8 cellular contexts compared by ENCODE assay signal in genomic region chr11:117180020-117180419, GRCh38. TPM values are rescaled to one million over a fixed set of nuclear protein-coding genes. Genes with fewer than 3 reads are reported as not detected.
DNase-seq lines count a peak whose midpoint lies in the region; ATAC-seq, FAIRE-seq and TF ChIP-seq lines count a peak whose summit lies in the region.

No MANE protein-coding gene starts in this region.

- H4K20me1 ChIP-seq in astrocyte (ENCODE audit: insufficient read depth, low read length): no peaks in the 10 kb centered on the region

- POLR2A ChIA-PET in A673 (lab: Charles Lee; ENCODE audit: low non-redundant PET): interaction anchor here (0.6 kb wide), 1 partner anchor 314 kb away, joined by 3 read pairs; no protein-coding TSS in a partner anchor

- BruUV-seq in A673 (replicated peaks; lab: Mats Ljungman, UMichigan): no TSS peak

- H3K9me3 ChIP-seq in A673 (ENCODE audit: low read depth, low read length, poor library complexity, severe bottlenecking): no peaks in the 10 kb centered on the region
- no peaks in the 10 kb centered on the region for H3K9me3 ChIP-seq in HAP-1
- H3K9me3 ChIP-seq in astrocyte (ENCODE audit: insufficient read depth, low read depth, low read length): no peaks in the 10 kb centered on the region
- no peaks in the 10 kb centered on the region for H3K9me3 ChIP-seq in lung (ENCODE audit: control insufficient read depth in 2 of 2, insufficient read depth in 1 of 2, low read length in 1 of 2)

- peak overlapping the region; percentile 85 for H3K9ac ChIP-seq in astrocyte (ENCODE audit: low read length)

- H3K36me3 ChIP-seq in A673 (ENCODE audit: insufficient read depth, low read length, poor library complexity, severe bottlenecking): no peaks in the 10 kb centered on the region
- peaks cover 3% of the 10 kb centered on the region for H3K36me3 ChIP-seq in HAP-1 (replicated peaks)
- peaks cover 9% of the 10 kb centered on the region for H3K36me3 ChIP-seq in astrocyte (ENCODE audit: insufficient read depth, low read length)
- H3K36me3 ChIP-seq in lung (ENCODE audit: control insufficient read depth in 2 of 2, insufficient read depth in 2 of 2, low read length in 2 of 2): peaks cover 6 to 15% of the 10 kb centered on the region in 2 donors
- H3K36me3 ChIP-seq in urinary bladder (ENCODE audit: insufficient read depth): no peaks in the 10 kb centered on the region

- H3K27ac Mint-ChIP-seq in astrocyte (ENCODE audit: unreplicated experiment): peak overlapping the region; percentile 90

- intact Hi-C loops in A673 (cut with micrococcal nuclease; ENCODE audit: unreplicated experiment): no loop called here

- no peaks in the 10 kb centered on the region for H3K27me3 ChIP-seq in A673 (replicated peaks; ENCODE audit: insufficient read depth, low read depth, low read length, poor library complexity)
- no peaks in the 10 kb centered on the region for H3K27me3 ChIP-seq in HAP-1 (ENCODE audit: low read depth)
- H3K27me3 ChIP-seq in astrocyte (ENCODE audit: insufficient read depth, low read length): no peaks in the 10 kb centered on the region
- no peaks in the 10 kb centered on the region for H3K27me3 ChIP-seq in lung (ENCODE audit: control insufficient read depth, insufficient read depth)

- H3K36me3 Mint-ChIP-seq in astrocyte (ENCODE audit: low read depth, unreplicated experiment): peaks cover 22% of the 10 kb centered on the region

- H2AFZ ChIP-seq in astrocyte (ENCODE audit: low read depth, low read length): no peak overlapping the region

- peaks cover 12% of the 10 kb centered on the region for H3K4me1 Mint-ChIP-seq in astrocyte (ENCODE audit: low read depth, unreplicated experiment)

- H3K79me2 ChIP-seq in astrocyte (ENCODE audit: insufficient read depth, low read length): peaks cover 4% of the 10 kb centered on the region

- H3K4me1 ChIP-seq in A673 (ENCODE audit: insufficient read depth, low read length, poor library complexity, severe bottlenecking) (peaks cover 29% of the 10 kb centered on the region), HAP-1 (peaks cover 20% of the 10 kb centered on the region), astrocyte (ENCODE audit: insufficient read depth, low read length) (peaks cover 28% of the 10 kb centered on the region), lung (ENCODE audit: control insufficient read depth in 2 of 2, insufficient read depth in 2 of 2, low read length in 2 of 2) (peaks cover 10 to 23% of the 10 kb centered on the region in 2 donors), urinary bladder (ENCODE audit: insufficient read depth) (no peaks in the 10 kb centered on the region)

- peak overlapping the region; percentile 98 for H3K4me2 ChIP-seq in astrocyte (ENCODE audit: low read length)

- FAIRE-seq in astrocyte (lab: Jason Lieb, UNC): no peak

- no peak for ATAC-seq in lung (ENCODE audit: insufficient read depth, low FRiP score)

- WGBS in lung, 2 donors: 19 to 46% methylated on average over 4 of the region's 4 CpGs
- WGBS in urinary bladder: 12% methylated on average over 4 of the region's 4 CpGs

- peak overlapping the region; percentile 93 for H3K4me3 Mint-ChIP-seq in astrocyte (ENCODE audit: unreplicated experiment)

- no peaks in the 10 kb centered on the region for H3K9me3 Mint-ChIP-seq in astrocyte (ENCODE audit: unreplicated experiment)

- no peaks in the 10 kb centered on the region for H3K27me3 Mint-ChIP-seq in astrocyte (ENCODE audit: low read depth, unreplicated experiment)

- TF ChIP-seq CTCF in A673 (conservative IDR thresholded peaks at IDR 0.05; ENCODE audit: low read depth, low read length) (no peak), astrocyte (IDR thresholded peaks at IDR 0.05; ENCODE audit: insufficient read depth, low read depth, low read length) (no peak), lung (IDR thresholded peaks at IDR 0.05; ENCODE audit: control extremely low read depth, extremely low read depth) (no peak)

- in situ Hi-C loops in HAP-1 (cut with MboI; ENCODE audit: low sequenced_read_pairs): no loop called here

- H3K27ac ChIP-seq in A673 (ENCODE audit: low read depth, low read length, poor library complexity, severe bottlenecking): peak overlapping the region; percentile 81
- H3K27ac ChIP-seq in astrocyte (ENCODE audit: low read depth, low read length): no peak overlapping the region
- peak overlapping the region in 1 of 2 donors; percentile 97 for H3K27ac ChIP-seq in lung (ENCODE audit: low read depth in 1 of 2, low read length in 1 of 2)
- no peak overlapping the region for H3K27ac ChIP-seq in urinary bladder (ENCODE audit: low read depth)

- H3K4me3 ChIP-seq in A673 (ENCODE audit: low read depth, low read length, poor library complexity, severe bottlenecking) (peak overlapping the region; percentile 70), HAP-1 (peak overlapping the region; percentile 56; the same call in 1 of the 2 replicates), astrocyte (ENCODE audit: insufficient read depth, low read depth, low read length) (peak overlapping the region; percentile 72), lung (peak overlapping the region; percentile 91), urinary bladder (ENCODE audit: low read depth, low read length) (peak overlapping the region; percentile 90)

- CTCF ChIA-PET in A673 (lab: Charles Lee): interaction anchor here (0.7 to 1.8 kb wide), 4 partner anchors 18 to 447 kb away, joined by 3 to 8 read pairs (median 8); no protein-coding TSS in a partner anchor

- DNase-seq in A673 (ENCODE audit: low spot score) (no peak), HAP-1 (ENCODE audit: low spot score in 2 of 2) (peak in 1 of 2 experiments; percentile 28), astrocyte (ENCODE audit: low read depth) (no peak), lung (ENCODE audit: low spot score) (no peak), LoVo (ENCODE audit: low spot score) (no peak), DMS79 (lab: John Stamatoyannopoulos, UW) (no peak), NCI-H1105 treated with DMSO at 0.1 percent for 48 hours (lab: John Stamatoyannopoulos, UW) (no peak)

RNA-seq across cellular contexts. Expression of gene SIDT2, which starts 1.5 kb away (rescaled TPM):
- total RNA-seq in A673 (2021): 33.5 and 43.6 TPM in 2 replicates
- total RNA-seq in astrocyte: 54.8 and 55.8 TPM in 2 replicates
- total RNA-seq in lung: 10 to 100 TPM; 25.4 to 84.8 TPM
- polyA plus RNA-seq in lung: 10 to 100 TPM; 31.4 to 45.4 TPM
- total RNA-seq in urinary bladder: 19.6 TPM
- polyA plus RNA-seq in urinary bladder: 31.6 TPM

RNA-seq across cellular contexts. Expression of gene TAGLN, which starts 19.1 kb away (rescaled TPM):
- total RNA-seq in A673 (2021): 19.4 and 27.2 TPM in 2 replicates
- total RNA-seq in astrocyte: 3,676 and 4,004 TPM in 2 replicates
- total RNA-seq in lung: 100 to 1,000 TPM; 172 to 505 TPM
- polyA plus RNA-seq in lung: 100 to 1,000 TPM; 534 to 683 TPM
- total RNA-seq in urinary bladder: 2,727 TPM
- 17,163 TPM for polyA plus RNA-seq in urinary bladder

RNA-seq across cellular contexts. Expression of gene PAFAH1B2, which starts 35.9 kb away (rescaled TPM):
- total RNA-seq in A673 (2021): 153 and 160 TPM in 2 replicates
- 139 and 142 TPM in 2 replicates for total RNA-seq in astrocyte
- 10 to 100 TPM; 70.7 to 73.1 TPM for total RNA-seq in lung
- 10 to 100 TPM; 22.2 to 23.8 TPM for polyA plus RNA-seq in lung
- 115 TPM for total RNA-seq in urinary bladder
- polyA plus RNA-seq in urinary bladder: 23.9 TPM

RNA-seq across cellular contexts. Expression of gene PCSK7, which starts 51.9 kb away (rescaled TPM):
- total RNA-seq in A673 (2021) (49.0 and 53.2 TPM in 2 replicates), astrocyte (43.6 and 53.3 TPM in 2 replicates), lung (10 to 100 TPM; 33.9 to 82.5 TPM), urinary bladder (23.7 TPM)
- polyA plus RNA-seq in lung (10 to 100 TPM; 29.2 to 31.9 TPM), urinary bladder (45.6 TPM)

RNA-seq across cellular contexts. Expression of gene RNF214, which starts 52.5 kb away (rescaled TPM):
- 37.8 and 50.3 TPM in 2 replicates for total RNA-seq in A673 (2021)
- total RNA-seq in astrocyte: 20.7 and 23.6 TPM in 2 replicates
- 10 to 100 TPM; 18.5 to 19.8 TPM for total RNA-seq in lung
- 10 to 100 TPM in 1 of 2 donors, 1 to 10 TPM in 1; 8.6 to 10.7 TPM for polyA plus RNA-seq in lung
- 15.2 TPM for total RNA-seq in urinary bladder
- 14.5 TPM for polyA plus RNA-seq in urinary bladder
